ENCODE assay signal across 8 cellular contexts in genomic region chr1:12052008-12052573, GRCh38. TPM values are rescaled to one million over a fixed set of nuclear protein-coding genes. Genes with fewer than 3 reads are reported as not detected.
A peak's percentile ranks its signal among the peaks of the same experiment; 100 is the strongest.
DNase-seq lines count a peak whose midpoint lies in the region; ATAC-seq, FAIRE-seq and TF ChIP-seq lines count a peak whose summit lies in the region.

No MANE protein-coding gene starts in this region.

- TF ChIP-seq EP300 in GM12878 (IDR thresholded peaks at IDR 0.05; ENCODE audit: borderline replicate concordance in 1 of 2, control insufficient read depth in 1 of 2, low read depth in 2 of 2, low read length in 2 of 2) (peak; percentile 79 to 95), upper lobe of left lung (IDR thresholded peaks at IDR 0.05) (no peak), suprapubic skin (IDR thresholded peaks at IDR 0.05) (no peak)

- POLR2A ChIA-PET in GM12878 (lab: Charles Lee) = interaction anchor here (0.7 to 11.1 kb wide), 14 partner anchors 7 to 144 kb away, joined by 3 to 154 read pairs (median 7); partner anchors contain the start of genes MIIP and TNFRSF8

- DNase-seq in AG08395 (ENCODE audit: low spot score) (peak; percentile 96), NCI-H2196 (lab: John Stamatoyannopoulos, UW; ENCODE audit: unreplicated experiment) (peak; percentile 8), GM12878 (ENCODE audit: low read depth, low spot score) (peak; percentile 96), left kidney (ENCODE audit: low read depth, low spot score) (peak; percentile 58), upper lobe of left lung (peak in 1 of 2 donors; percentile 34), suprapubic skin (ENCODE audit: low spot score in 2 of 2) (no peak)

- H3K4me1 ChIP-seq in GM12878 (ENCODE audit: control insufficient read depth, insufficient read depth, low read length) (peaks cover 93% of the 10 kb centered on the region), upper lobe of left lung (peaks cover 0 to 8% (median 4%) of the 10 kb centered on the region in 4 donors), suprapubic skin (peaks cover 18% of the 10 kb centered on the region)

- H3K27me3 ChIP-seq in GM12878 (replicated peaks in 1 of 2; ENCODE audit: control insufficient read depth in 2 of 2, insufficient read depth in 2 of 2, low read length in 1 of 2) (no peaks in the 10 kb centered on the region), upper lobe of left lung (no peaks in the 10 kb centered on the region), suprapubic skin (peaks cover 5% of the 10 kb centered on the region)

- SMC1A ChIA-PET in GM12878 (lab: Charles Lee; ENCODE audit: uncharacterized antibody, unreplicated experiment) = interaction anchor here (1.0 to 14.3 kb wide), 8 partner anchors 14 to 96 kb away, joined by 3 to 209 read pairs (median 6); partner anchors contain the start of genes MIIP and TNFRSF8

- H3K36me3 ChIP-seq in GM12878 (ENCODE audit: control insufficient read depth in 2 of 2, insufficient read depth in 2 of 2, low read length in 1 of 2) (no peaks in the 10 kb centered on the region), upper lobe of left lung (no peaks in the 10 kb centered on the region), suprapubic skin (no peaks in the 10 kb centered on the region)

- peak; percentile 80 for FAIRE-seq in GM12878 (lab: Jason Lieb, UNC)

- H2AFZ ChIP-seq in GM12878 (ENCODE audit: control insufficient read depth, low read depth, low read length) = peak overlapping the region; percentile 28

- H3K4me3 ChIP-seq in GM12878 (peak overlapping the region; percentile 45; the same call in 1 of the 2 replicates), upper lobe of left lung (no peak overlapping the region), suprapubic skin (no peak overlapping the region)

- H3K9me3 ChIP-seq in GM12878 (replicated peaks; ENCODE audit: control insufficient read depth, insufficient read depth, low read length) (no peaks in the 10 kb centered on the region), upper lobe of left lung (no peaks in the 10 kb centered on the region), suprapubic skin (no peaks in the 10 kb centered on the region)

- H3K9ac ChIP-seq in GM12878 (ENCODE audit: control insufficient read depth, insufficient read depth, low read length) = peak overlapping the region; percentile 79

- in situ Hi-C loops in GM12878 (cut with MboI) = loop anchor here (25.0 kb wide), 1 partner anchor 1660 kb away; the partner anchor contains the start of gene PRDM2

- peak; percentile 19 for TF ChIP-seq RAD21 in GM12878 (IDR thresholded peaks at IDR 0.05; ENCODE audit: insufficient read depth, low read depth, low read length)

- H3K27ac ChIP-seq in GM12878 (ENCODE audit: control insufficient read depth, insufficient read depth) (peak overlapping the region; percentile 100), upper lobe of left lung (peak overlapping the region in 1 of 4 donors; percentile 21), suprapubic skin (no peak overlapping the region)

- H3K79me2 ChIP-seq in GM12878 (ENCODE audit: control insufficient read depth, insufficient read depth, low read length) = peaks cover 9% of the 10 kb centered on the region

- ATAC-seq in GM18511 (IDR thresholded peaks at IDR 0.05; ENCODE audit: unreplicated experiment) = peak; percentile 67
- ATAC-seq in HG02642 (IDR thresholded peaks at IDR 0.05; ENCODE audit: poor library complexity, unreplicated experiment) = peak; percentile 65
- ATAC-seq in GM12878 = peak; percentile 79
- ATAC-seq in upper lobe of left lung (ENCODE audit: low FRiP score in 2 of 2) = peak; percentile 55 to 93

- no peak for TF ChIP-seq CTCF in GM12878 (IDR thresholded peaks at IDR 0.05 in 2 of 3, conservative IDR thresholded peaks at IDR 0.05 in 1 of 3; ENCODE audit: control insufficient read depth in 2 of 3, extremely low read depth in 1 of 3, insufficient read depth in 1 of 3, low read depth in 3 of 3, low read length in 3 of 3)
- no peak for TF ChIP-seq CTCF in upper lobe of left lung (IDR thresholded peaks at IDR 0.05)
- TF ChIP-seq CTCF in suprapubic skin (IDR thresholded peaks at IDR 0.05) = no peak

- CTCF ChIA-PET in GM12878 (lab: Yijun Ruan, JAX) = interaction anchor here (0.8 to 3.0 kb wide), 12 partner anchors 9 to 48 kb away, joined by 3 to 31 read pairs (median 6); partner anchors contain the start of gene TNFRSF8

- intact Hi-C loops in GM12878 (cut with micrococcal nuclease; ENCODE audit: unreplicated experiment) = loop anchor here (1.0 to 5.0 kb wide), 4 partner anchors 8 to 143 kb away; no protein-coding TSS in a partner anchor

- no TSS peak for BruUV-seq in GM12878 (replicated peaks; lab: Mats Ljungman, UMichigan)

- H4K20me1 ChIP-seq in GM12878 (ENCODE audit: control insufficient read depth, insufficient read depth) = no peaks in the 10 kb centered on the region

- RAD21 ChIA-PET in GM12878 (lab: Charles Lee; ENCODE audit: unreplicated experiment) = interaction anchor here (0.7 to 9.9 kb wide), 15 partner anchors 8 to 110 kb away, joined by 3 to 167 read pairs (median 4); partner anchors contain the start of genes MFN2, MIIP and TNFRSF8

- WGBS in GM12878 (ENCODE audit: insufficient coverage, insufficient replicate concordance, low lambda C conversion rate, missing lambda C conversion rate) = 2% methylated on average over 6 of the region's 9 CpGs
- WGBS in upper lobe of left lung, 2 donors = 22 to 28% methylated on average over 9 of the region's 9 CpGs
- WGBS in suprapubic skin = 15% methylated on average over 7 of the region's 9 CpGs

- TF ChIP-seq POLR2A in GM12878 (IDR thresholded peaks at IDR 0.05; ENCODE audit: low read depth, low read length) (peak; percentile 56; the same call in 1 of the 2 replicates), upper lobe of left lung (IDR thresholded peaks at IDR 0.05) (no peak), suprapubic skin (IDR thresholded peaks at IDR 0.05) (no peak)

- peak overlapping the region; percentile 90 for H3K4me2 ChIP-seq in GM12878 (ENCODE audit: control insufficient read depth, insufficient read depth)

TF ChIP-seq in GM12878, 131 proteins besides CTCF, POLR2A, EP300 and RAD21 (continues in another document):
- TF ChIP-seq HCFC1 (IDR thresholded peaks at IDR 0.05; ENCODE audit: low read length) (no peak), ZNF622 (IDR thresholded peaks at IDR 0.05) (no peak), ELK1 (IDR thresholded peaks at IDR 0.05; ENCODE audit: low read depth, low read length) (no peak), ZBED1 (IDR thresholded peaks at IDR 0.05; ENCODE audit: borderline replicate concordance) (peak; percentile 87; the same call in 1 of the 2 replicates), PAX5 (IDR thresholded peaks at IDR 0.05; ENCODE audit: borderline replicate concordance, low read depth, low read length) (peak; percentile 97), TARDBP (IDR thresholded peaks at IDR 0.05; ENCODE audit: borderline replicate concordance) (peak; percentile 84; the same call in 1 of the 2 replicates), MEF2A (IDR thresholded peaks at IDR 0.05; ENCODE audit: insufficient read depth, low read depth, low read length) (peak; percentile 97)

RNA-seq across cellular contexts. Expression of gene TNFRSF8, which starts 11.0 kb away (rescaled TPM):
- 152 and 169 TPM in 2 replicates for total RNA-seq in GM12878 (2013; cell fraction: nucleolus; rRNA removed)
- total RNA-seq in GM12878 (2014; rRNA removed) (59.6 and 71.1 TPM in 2 replicates), GM12878 (2014; rRNA removed; fragmentation: Illumina TruSeq; extraction: Trizol) (32.8 and 40.6 TPM in 2 replicates), GM12878 (2021) (114 and 115 TPM in 2 replicates), upper lobe of left lung (1 to 10 TPM in 4 of 6 donors, under 1 TPM in 2; 0.22 to 3.3 (median 1.2) TPM), suprapubic skin (1 to 10 TPM in 1 of 4 donors, under 1 TPM in 3; 0.30 to 1.2 (median 0.75) TPM)
- 15.7 TPM for polyA plus RNA-seq in GM12878 (2011; ENCODE audit: low read depth)
- polyA plus RNA-seq in GM12878 (2011; rRNA removed) (18.2 and 40.5 TPM in 2 replicates), GM12878 (2014; fragmentation: Illumina TruSeq; extraction: Trizol) (12.4 and 49.6 TPM in 2 replicates), GM12878 (2014; fragmentation: Nextera tagmentation; extraction: Ambion mirVana) (10 to 100 TPM in 1 of 2 experiments, 1 to 10 TPM in 1; 9.8 to 32.0 TPM), GM12878 (2014; rRNA removed) (68.0 and 85.0 TPM in 2 replicates), GM12878 (2016; fragmentation: Nextera tagmentation; extraction: Ambion mirVana) (10 to 100 TPM; 69.7 to 71.9 TPM)
- 58.2 and 63.2 TPM in 2 replicates for polyA plus RNA-seq in GM12878 (2011; cell fraction: cytosol; rRNA removed)
- 60.0 and 69.8 TPM in 2 replicates for polyA plus RNA-seq in GM12878 (2011; cell fraction: nucleus; rRNA removed)
- 37.2 and 56.8 TPM in 2 replicates for polyA plus RNA-seq in GM12878 (2012)
- polyA minus RNA-seq in GM12878 (2011; rRNA and poly(A)+ RNA removed) = 33.1 and 63.8 TPM in 2 replicates
- polyA minus RNA-seq in GM12878 (2011; cell fraction: cytosol; rRNA and poly(A)+ RNA removed) = 32.3 and 32.7 TPM in 2 replicates
- polyA minus RNA-seq in GM12878 (2011; cell fraction: nucleus; rRNA and poly(A)+ RNA removed) = 25.4 and 41.4 TPM in 2 replicates

RNA-seq across cellular contexts. Expression of gene MIIP, which starts 32.8 kb away (rescaled TPM):
- 69.0 and 77.4 TPM in 2 replicates for total RNA-seq in GM12878 (2013; cell fraction: nucleolus; rRNA removed)
- total RNA-seq in GM12878 (2014; rRNA removed) = 68.8 and 71.3 TPM in 2 replicates
- 16.6 and 17.1 TPM in 2 replicates for total RNA-seq in GM12878 (2014; rRNA removed; fragmentation: Illumina TruSeq; extraction: Trizol)
- 56.2 and 57.2 TPM in 2 replicates for total RNA-seq in GM12878 (2021)
- 12.2 TPM for polyA plus RNA-seq in GM12878 (2011; ENCODE audit: low read depth)
- 8.8 and 21.5 TPM in 2 replicates for polyA plus RNA-seq in GM12878 (2011; rRNA removed)
- polyA plus RNA-seq in GM12878 (2011; cell fraction: cytosol; rRNA removed) = 30.0 and 54.7 TPM in 2 replicates
- polyA plus RNA-seq in GM12878 (2011; cell fraction: nucleus; rRNA removed) = 275 and 289 TPM in 2 replicates
- polyA plus RNA-seq in GM12878 (2012) = 37.9 and 40.1 TPM in 2 replicates
- polyA plus RNA-seq in GM12878 (2014; fragmentation: Illumina TruSeq; extraction: Trizol) = 5.4 and 11.6 TPM in 2 replicates
- 1 to 10 TPM in 1 of 2 experiments, under 1 TPM in 1; 0.84 to 5.1 TPM for polyA plus RNA-seq in GM12878 (2014; fragmentation: Nextera tagmentation; extraction: Ambion mirVana)
- polyA plus RNA-seq in GM12878 (2014; rRNA removed) = 65.2 and 70.6 TPM in 2 replicates
- 10 to 100 TPM; 82.3 to 95.7 TPM for polyA plus RNA-seq in GM12878 (2016; fragmentation: Nextera tagmentation; extraction: Ambion mirVana)
- polyA minus RNA-seq in GM12878 (2011; rRNA and poly(A)+ RNA removed) = 13.8 and 33.1 TPM in 2 replicates
- polyA minus RNA-seq in GM12878 (2011; cell fraction: cytosol; rRNA and poly(A)+ RNA removed) = 16.1 and 21.0 TPM in 2 replicates
- polyA minus RNA-seq in GM12878 (2011; cell fraction: nucleus; rRNA and poly(A)+ RNA removed) = 22.2 and 38.7 TPM in 2 replicates
- total RNA-seq in upper lobe of left lung = 10 to 100 TPM; 39.6 to 87.1 (median 50.1) TPM
- 10 to 100 TPM; 31.1 to 40.3 (median 35.9) TPM for total RNA-seq in suprapubic skin

Comparison
In these comparisons a context has a peak if more than half of its experiments do, and no peak if none do; other contexts are left out.
1. DNase-seq: peak in AG08395 (single experiment), NCI-H2196 (single experiment), GM12878 (single experiment) and left kidney (single experiment); none in suprapubic skin (0 of 2).
2. RNA of gene TNFRSF8, which starts 11.0 kb away (total RNA-seq): 32.8 to 169 TPM in GM12878; 0.22 to 3.3 TPM in upper lobe of left lung and 0.30 to 1.2 TPM in suprapubic skin; every median in the first group is over 4 times any median in the second.
3. Peak in every context shown above with its lines, with median percentiles within 50 percentile points of each other: ATAC-seq.